ENCODE assay signal across 9 cellular contexts in the genomic region with DNA sequence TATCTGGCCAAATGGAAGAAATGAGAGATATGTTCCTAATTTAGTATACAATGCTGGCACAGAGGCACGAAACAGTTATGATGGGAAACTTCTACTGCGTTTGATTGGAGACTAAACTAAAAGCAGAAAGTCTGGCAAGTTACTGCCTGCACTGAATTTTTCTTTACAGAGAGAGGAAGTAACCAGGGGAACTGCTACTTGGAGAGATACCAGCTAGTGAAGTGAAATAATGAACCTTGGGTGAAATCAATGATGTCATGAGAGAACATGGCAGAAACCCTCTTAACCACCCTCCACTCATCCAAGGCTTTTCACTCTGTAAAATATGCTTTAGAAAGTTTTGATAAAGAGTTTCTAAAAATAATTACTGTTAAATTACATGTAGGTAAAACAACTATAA. TPM values are rescaled to one million over a fixed set of nuclear protein-coding genes. Genes with fewer than 3 reads are reported as not detected.
DNase-seq lines count a peak whose midpoint lies in the region; ATAC-seq and TF ChIP-seq lines count a peak whose summit lies in the region.
"Had no signal": no experiment of that assay in that cellular context is flagged by ENCODE, and none has a peak within 500 bp of the region (broad histone marks: within the 10 kb centered on the region; RNA-seq: fewer than 3 reads in every experiment).

No MANE protein-coding gene starts in this region.

- no peaks in the 10 kb centered on the region for H3K36me3 Mint-ChIP-seq in activated naive CD4-positive, alpha-beta T cell treated with anti-CD3 and anti-CD28 coated beads for 36 hours (ENCODE audit: low read depth)
- peaks cover 15% of the 10 kb centered on the region for H3K36me3 Mint-ChIP-seq in activated T-helper 2 cell treated with anti-CD3 and anti-CD28 coated beads, Interferon-gamma antibody, Interleukin-2, Interleukin-4, amounts not matched to agents 10 μg/mL and 5 μg/mL and 100 μg/mL, durations not matched to agents 14 hours and 24 hours and 36 hours (ENCODE audit: low read depth)

- H3K27ac Mint-ChIP-seq in activated naive CD4-positive, alpha-beta T cell treated with anti-CD3 and anti-CD28 coated beads for 36 hours, result no peak overlapping the region
- no peak overlapping the region for H3K27ac Mint-ChIP-seq in activated T-helper 2 cell treated with anti-CD3 and anti-CD28 coated beads, Interferon-gamma antibody, Interleukin-2, Interleukin-4, amounts not matched to agents 10 μg/mL and 5 μg/mL and 100 μg/mL, durations not matched to agents 14 hours and 24 hours and 36 hours

- H3K4me1 Mint-ChIP-seq in activated naive CD4-positive, alpha-beta T cell treated with anti-CD3 and anti-CD28 coated beads for 36 hours (ENCODE audit: low read depth), result peaks cover 30% of the 10 kb centered on the region
- H3K4me1 Mint-ChIP-seq in activated T-helper 2 cell treated with anti-CD3 and anti-CD28 coated beads, Interferon-gamma antibody, Interleukin-2, Interleukin-4, amounts not matched to agents 10 μg/mL and 5 μg/mL and 100 μg/mL, durations not matched to agents 14 hours and 24 hours and 36 hours (ENCODE audit: low read depth), result peaks cover 22% of the 10 kb centered on the region

- TF ChIP-seq CTCF in HL-60 (IDR thresholded peaks at IDR 0.05; ENCODE audit: insufficient read depth, low read length), result no peak
- TF ChIP-seq CTCF in fibroblast of the aortic adventitia (IDR thresholded peaks at IDR 0.05; ENCODE audit: insufficient read depth, low read length), result no peak

- H3K4me3 Mint-ChIP-seq in activated naive CD4-positive, alpha-beta T cell treated with anti-CD3 and anti-CD28 coated beads for 36 hours, result no peak overlapping the region
- H3K4me3 Mint-ChIP-seq in activated T-helper 2 cell treated with anti-CD3 and anti-CD28 coated beads, Interferon-gamma antibody, Interleukin-2, Interleukin-4, amounts not matched to agents 10 μg/mL and 5 μg/mL and 100 μg/mL, durations not matched to agents 14 hours and 24 hours and 36 hours (ENCODE audit: low read depth), result no peak overlapping the region

- peaks cover 13% of the 10 kb centered on the region for H3K27me3 Mint-ChIP-seq in activated naive CD4-positive, alpha-beta T cell treated with anti-CD3 and anti-CD28 coated beads for 36 hours (ENCODE audit: low read depth)
- H3K27me3 Mint-ChIP-seq in activated T-helper 2 cell treated with anti-CD3 and anti-CD28 coated beads, Interferon-gamma antibody, Interleukin-2, Interleukin-4, amounts not matched to agents 10 μg/mL and 5 μg/mL and 100 μg/mL, durations not matched to agents 14 hours and 24 hours and 36 hours (ENCODE audit: low read depth), result peaks cover 1% of the 10 kb centered on the region

- DNase-seq in Ammon's horn (ENCODE audit: low spot score), result peak; percentile 30
- DNase-seq in HL-60 (ENCODE audit: low read depth in 1 of 2, low spot score in 1 of 2), result peak; percentile 31 to 36
- DNase-seq in fibroblast of the aortic adventitia (ENCODE audit: low read depth), result peak; percentile 48
- no peak for DNase-seq in activated naive CD4-positive, alpha-beta T cell treated with anti-CD3 and anti-CD28 coated beads for 36 hours
- no peak for DNase-seq in islet precursor cell
- DNase-seq in activated T-helper 2 cell treated with anti-CD3 and anti-CD28 coated beads, Interferon-gamma antibody, Interleukin-2, Interleukin-4, amounts not matched to agents 10 μg/mL and 5 μg/mL and 100 μg/mL, durations not matched to agents 14 hours and 24 hours and 36 hours (ENCODE audit: low spot score), result no peak
- no peak for DNase-seq in activated CD8-positive, alpha-beta memory T cell treated with anti-CD3 and anti-CD28 coated beads for 24 hours

- ATAC-seq in GM21381 (IDR thresholded peaks at IDR 0.05; ENCODE audit: unreplicated experiment), result peak; percentile 68

- H3K27ac ChIP-seq in HL-60 (replicated peaks), result no peak overlapping the region
- H3K27ac ChIP-seq: C4-2B had no signal

- no peak overlapping the region for H3K4me3 ChIP-seq in HL-60 (replicated peaks; ENCODE audit: insufficient read depth, low read length)
- H3K4me3 ChIP-seq in fibroblast of the aortic adventitia (ENCODE audit: low read depth, low read length), result no peak overlapping the region

- CTCF ChIA-PET in activated naive CD4-positive, alpha-beta T cell treated with anti-CD3 and anti-CD28 coated beads for 36 hours (lab: Charles Lee), result no interaction called here

- H3K27me3 ChIP-seq in HL-60 (ENCODE audit: insufficient read depth, poor library complexity, severe bottlenecking), result no peaks in the 10 kb centered on the region

- H3K9me3 Mint-ChIP-seq in activated naive CD4-positive, alpha-beta T cell treated with anti-CD3 and anti-CD28 coated beads for 36 hours, result no peaks in the 10 kb centered on the region
- H3K9me3 Mint-ChIP-seq in activated T-helper 2 cell treated with anti-CD3 and anti-CD28 coated beads, Interferon-gamma antibody, Interleukin-2, Interleukin-4, amounts not matched to agents 10 μg/mL and 5 μg/mL and 100 μg/mL, durations not matched to agents 14 hours and 24 hours and 36 hours, result no peaks in the 10 kb centered on the region

- intact Hi-C loops in activated naive CD4-positive, alpha-beta T cell treated with anti-CD3 and anti-CD28 coated beads for 36 hours (cut with micrococcal nuclease), result loop anchor here (2.0 kb wide), 1 partner anchor 28 kb away; no protein-coding TSS in a partner anchor
- intact Hi-C loops in activated T-helper 2 cell treated with anti-CD3 and anti-CD28 coated beads, Interferon-gamma antibody, Interleukin-2, Interleukin-4, amounts not matched to agents 10 μg/mL and 5 μg/mL and 100 μg/mL, durations not matched to agents 14 hours and 24 hours and 36 hours (cut with micrococcal nuclease), result no loop called here

RNA-seq across cellular contexts. Expression of gene NIBAN1, which starts 29.3 kb away (rescaled TPM):
- 121 and 131 TPM in 2 replicates for total RNA-seq in fibroblast of the aortic adventitia (ENCODE audit: low replicate concordance)
- 1 to 10 TPM; 4.2 to 4.5 TPM for total RNA-seq in activated naive CD4-positive, alpha-beta T cell treated with anti-CD3 and anti-CD28 coated beads for 36 hours
- total RNA-seq in activated T-helper 2 cell treated with anti-CD3 and anti-CD28 coated beads, Interferon-gamma antibody, Interleukin-2, Interleukin-4, amounts not matched to agents 10 μg/mL and 5 μg/mL and 100 μg/mL, durations not matched to agents 14 hours and 24 hours and 36 hours, result 16.8 and 17.0 TPM in 2 replicates

Comparison
In these comparisons a context has a peak if more than half of its experiments do, and no peak if none do; other contexts are left out.
1. DNase-seq: peak in Ammon's horn (single experiment), HL-60 (2 of 2) and fibroblast of the aortic adventitia (single experiment); none in activated naive CD4-positive, alpha-beta T cell treated with anti-CD3 and anti-CD28 coated beads for 36 hours (single experiment), islet precursor cell (single experiment), activated T-helper 2 cell treated with anti-CD3 and anti-CD28 coated beads, Interferon-gamma antibody, Interleukin-2, Interleukin-4, amounts not matched to agents 10 μg/mL and 5 μg/mL and 100 μg/mL, durations not matched to agents 14 hours and 24 hours and 36 hours (single experiment) and activated CD8-positive, alpha-beta memory T cell treated with anti-CD3 and anti-CD28 coated beads for 24 hours (single experiment).